ENCODE assay signal across 2 cellular contexts in the genomic region with DNA sequence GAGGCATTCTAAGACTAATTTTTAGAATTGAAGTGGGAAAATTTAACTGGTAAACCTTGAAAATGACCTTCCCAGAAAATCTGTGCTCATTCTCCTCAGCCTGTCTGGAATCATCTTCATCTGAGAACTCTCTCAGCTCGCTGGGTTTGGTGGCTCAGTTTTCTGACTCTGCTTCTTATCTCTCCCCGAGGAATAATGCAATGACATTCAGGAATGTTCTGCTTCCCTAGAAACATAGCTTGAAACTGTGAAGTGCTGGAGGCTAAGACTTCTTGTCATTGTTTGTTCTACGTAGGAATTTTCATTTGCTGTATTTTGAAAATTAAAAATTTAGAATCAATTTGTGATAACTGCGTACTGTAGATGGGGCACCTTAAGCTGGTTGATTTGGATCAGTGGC.
TF ChIP-seq lines count a peak whose summit lies in the region.

No MANE protein-coding gene starts in this region.

TF ChIP-seq in IMR-90, 13 proteins besides CTCF, POLR2A, EP300 and RAD21 (continued from another document):
- TF ChIP-seq NFE2L2 (IDR thresholded peaks at IDR 0.05; ENCODE audit: low read depth, low read length): no peak
- no peak for TF ChIP-seq CEBPB (IDR thresholded peaks at IDR 0.05; ENCODE audit: low read depth, low read length)
- TF ChIP-seq CHD1 (IDR thresholded peaks at IDR 0.05; ENCODE audit: low read depth, low read length): no peak
- TF ChIP-seq MXI1 (IDR thresholded peaks at IDR 0.05; ENCODE audit: borderline replicate concordance, low read depth, low read length): no peak
- TF ChIP-seq BHLHE40 (IDR thresholded peaks at IDR 0.05; ENCODE audit: low read depth, low read length): no peak
- TF ChIP-seq RFX5 (IDR thresholded peaks at IDR 0.05; ENCODE audit: low read depth, low read length): no peak
- TF ChIP-seq USF2 (IDR thresholded peaks at IDR 0.05; ENCODE audit: low read depth, low read length): no peak
- no peak for TF ChIP-seq MAFK (IDR thresholded peaks at IDR 0.05; ENCODE audit: low read depth, low read length)

TF ChIP-seq in WTC11, 78 proteins besides CTCF, POLR2A, EP300 and RAD21 (continued from another document):
- TF ChIP-seq IRF1 (CRISPR knock-in tag; IDR thresholded peaks at IDR 0.05): no peak
- no peak for TF ChIP-seq SMAD4 (CRISPR knock-in tag; IDR thresholded peaks at IDR 0.05)
- no peak for TF ChIP-seq ELF4 (CRISPR knock-in tag; IDR thresholded peaks at IDR 0.05; ENCODE audit: low read depth)
- no peak for TF ChIP-seq AR (CRISPR knock-in tag; IDR thresholded peaks at IDR 0.05)
- no peak for TF ChIP-seq ZNF396 (CRISPR knock-in tag; IDR thresholded peaks at IDR 0.05; ENCODE audit: borderline replicate concordance)
- no peak for TF ChIP-seq AFF4 (CRISPR knock-in tag; IDR thresholded peaks at IDR 0.05; ENCODE audit: borderline replicate concordance)
